9 cellular contexts compared by ENCODE assay signal in genomic region chr7:1502845-1503244, GRCh38. TPM values are rescaled to one million over a fixed set of nuclear protein-coding genes. Genes with fewer than 3 reads are reported as not detected.
DNase-seq lines count a peak whose midpoint lies in the region; ATAC-seq and TF ChIP-seq lines count a peak whose summit lies in the region.
"Had no signal": no experiment of that assay in that cellular context is flagged by ENCODE, and none has a peak within 500 bp of the region (broad histone marks: within the 10 kb centered on the region; RNA-seq: fewer than 3 reads in every experiment).

No MANE protein-coding gene starts in this region.

- WGBS in right cardiac atrium, result 86% methylated on average over 20 of the region's 20 CpGs

- H3K4me3 ChIP-seq in HEK293 (ENCODE audit: low read depth, low read length) (peak overlapping the region; percentile 89), right cardiac atrium (ENCODE audit: low read length) (no peak overlapping the region), skin epidermis (peak overlapping the region in 4 of 7 experiments; percentile 78 to 100 (median 100))

- POLR2A ChIA-PET in HEK293 (lab: Yijun Ruan, JAX) (no interaction called here), WTC11 (lab: Charles Lee) (no interaction called here)

- no peaks in the 10 kb centered on the region for H3K9me3 ChIP-seq in HEK293 (ENCODE audit: control insufficient read depth, insufficient read depth, low read depth, low read length)
- H3K9me3 ChIP-seq in right cardiac atrium (ENCODE audit: control insufficient read depth, low read length), result no peaks in the 10 kb centered on the region
- H3K9me3 ChIP-seq: pancreas had no signal

- H3K27ac ChIP-seq in HEK293 (ENCODE audit: extremely low read depth, low read depth, low read length), result no peak overlapping the region
- H3K27ac ChIP-seq in right cardiac atrium (ENCODE audit: low read length), result no peak overlapping the region
- H3K27ac ChIP-seq in skin epidermis, result no peak overlapping the region
- H3K27ac ChIP-seq: pancreas had no signal

- no peaks in the 10 kb centered on the region for H3K9me3 Mint-ChIP-seq in WTC11

- H3K36me3 ChIP-seq in HEK293 (ENCODE audit: control insufficient read depth in 2 of 2, insufficient read depth in 1 of 2, low read length in 2 of 2), result peaks cover 6 to 39% of the 10 kb centered on the region in 2 experiments; a peak in 2 of 3 replicates

- H3K27me3 Mint-ChIP-seq in WTC11 (ENCODE audit: low read depth), result no peaks in the 10 kb centered on the region

- peak overlapping the region; percentile 85 for H3K4me3 Mint-ChIP-seq in WTC11

- intact Hi-C loops in right cardiac atrium (cut with DNase I), result loop anchor here in 1 of 4 donors (10.0 kb wide), 1 partner anchor 62 kb away; no protein-coding TSS in a partner anchor

- H3K27me3 ChIP-seq in right cardiac atrium (ENCODE audit: control insufficient read depth, insufficient read depth), result no peaks in the 10 kb centered on the region
- H3K27me3 ChIP-seq: pancreas had no signal

- peak overlapping the region; percentile 36; the same call in 1 of the 2 replicates for H3K27ac Mint-ChIP-seq in WTC11

- H3K36me3 Mint-ChIP-seq in WTC11, result peaks cover 30% of the 10 kb centered on the region

- DNase-seq in WTC11 (ENCODE audit: low spot score) (no peak), right cardiac atrium (peak in 2 of 3 donors; percentile 28 to 45), HUDEP-2 (lab: John Stamatoyannopoulos, UW; ENCODE audit: unreplicated experiment in 76 of 76) (no peak)
- DNase-seq: activated effector memory CD4-positive, alpha-beta T cell treated with anti-CD3 and anti-CD28 coated beads, Interleukin-2, amount 50 U/mL, for 16 hours had no signal

- CTCF ChIA-PET in HEK293 (lab: Yijun Ruan, JAX), result interaction anchor here (0.6 to 1.1 kb wide), 2 partner anchors 17 to 71 kb away, joined by 3 read pairs; no protein-coding TSS in a partner anchor
- CTCF ChIA-PET in WTC11 (lab: Charles Lee), result interaction anchor here (1.5 to 5.2 kb wide), 3 partner anchors 29 to 57 kb away, joined by 3 to 27 read pairs (median 7); partner anchors contain the start of gene TMEM184A

- TF ChIP-seq CTCF in HEK293 (tag by site-specific recombination; IDR thresholded peaks at IDR 0.05), result no peak
- TF ChIP-seq CTCF in WTC11 (IDR thresholded peaks at IDR 0.05), result no peak

- H3K4me1 ChIP-seq in HEK293 (ENCODE audit: control insufficient read depth, insufficient read depth, low read length) (no peaks in the 10 kb centered on the region), right cardiac atrium (ENCODE audit: control insufficient read depth, insufficient read depth, low read length) (peaks cover 7% of the 10 kb centered on the region)

- ATAC-seq in WTC11 (no peak), right cardiac atrium (no peak), GM21360 (IDR thresholded peaks at IDR 0.05; ENCODE audit: unreplicated experiment) (no peak), GM18519 (IDR thresholded peaks at IDR 0.05; ENCODE audit: low FRiP score, unreplicated experiment) (no peak)
- ATAC-seq: pancreas had no signal

- peaks cover 18% of the 10 kb centered on the region for H3K4me1 Mint-ChIP-seq in WTC11

TF ChIP-seq in HEK293, 187 proteins besides CTCF, POLR2A, EP300 and RAD21:
- TF ChIP-seq SP7 (tag by site-specific recombination; IDR thresholded peaks at IDR 0.05) (no peak), ZNF354C (tag by site-specific recombination; IDR thresholded peaks at IDR 0.05; ENCODE audit: borderline replicate concordance, low read depth) (no peak), ZNF624 (tag by site-specific recombination; IDR thresholded peaks at IDR 0.05) (no peak), ZFP69B (tag by site-specific recombination; IDR thresholded peaks at IDR 0.05) (no peak), GLI2 (tag by site-specific recombination; IDR thresholded peaks at IDR 0.05; ENCODE audit: borderline replicate concordance, low read depth) (no peak), ZNF146 (tag by site-specific recombination; IDR thresholded peaks at IDR 0.05) (no peak), ZSCAN4 (tag by site-specific recombination; IDR thresholded peaks at IDR 0.05) (no peak), ZNF433 (tag by site-specific recombination; IDR thresholded peaks at IDR 0.05; ENCODE audit: low read depth) (no peak), ZNF274 (IDR thresholded peaks at IDR 0.05; ENCODE audit: low read length) (no peak), ZNF274 (tag by site-specific recombination; IDR thresholded peaks at IDR 0.05; ENCODE audit: borderline replicate concordance) (no peak), ZNF239 (tag by site-specific recombination; IDR thresholded peaks at IDR 0.05) (no peak), ZNF214 (tag by site-specific recombination; IDR thresholded peaks at IDR 0.05; ENCODE audit: borderline replicate concordance) (no peak), ZNF423 (tag by site-specific recombination; IDR thresholded peaks at IDR 0.05) (no peak), ZNF175 (tag by site-specific recombination; IDR thresholded peaks at IDR 0.05) (no peak), ZNF785 (tag by site-specific recombination; IDR thresholded peaks at IDR 0.05) (no peak), ZNF777 (tag by site-specific recombination; IDR thresholded peaks at IDR 0.05; ENCODE audit: borderline replicate concordance) (no peak), SP2 (tag by site-specific recombination; IDR thresholded peaks at IDR 0.05) (no peak)

TF ChIP-seq in WTC11, 78 proteins besides CTCF, POLR2A, EP300 and RAD21:
- TF ChIP-seq PREB (CRISPR knock-in tag; IDR thresholded peaks at IDR 0.05; ENCODE audit: borderline replicate concordance), result no peak
- no peak for TF ChIP-seq ZBTB43 (CRISPR knock-in tag; IDR thresholded peaks at IDR 0.05)
- TF ChIP-seq FOXP4 (CRISPR knock-in tag; IDR thresholded peaks at IDR 0.05), result no peak
- no peak for TF ChIP-seq ATF2 (CRISPR knock-in tag; IDR thresholded peaks at IDR 0.05; ENCODE audit: borderline replicate concordance, low read depth)
- no peak for TF ChIP-seq MXD4 (CRISPR knock-in tag; IDR thresholded peaks at IDR 0.05; ENCODE audit: borderline replicate concordance)
- TF ChIP-seq GTF2I (CRISPR knock-in tag; conservative IDR thresholded peaks at IDR 0.05), result no peak
- no peak for TF ChIP-seq ZNF263 (CRISPR knock-in tag; IDR thresholded peaks at IDR 0.05; ENCODE audit: low read depth)

RNA-seq across cellular contexts. Expression of gene INTS1, which starts 1.3 kb away (rescaled TPM):
- 143 to 161 TPM (median 150 TPM) in 3 replicates for total RNA-seq in WTC11 (2021)
- 10 to 100 TPM; 30.6 to 48.3 (median 46.3) TPM for total RNA-seq in right cardiac atrium
- 39.0 TPM for polyA plus RNA-seq in right cardiac atrium

RNA-seq across cellular contexts. Expression of gene MAFK, which starts 27.7 kb away (rescaled TPM):
- total RNA-seq in WTC11 (2021) (15.7 to 21.7 TPM (median 18.7 TPM) in 3 replicates), right cardiac atrium (10 to 100 TPM; 43.6 to 69.3 (median 55.9) TPM)
- 73.8 TPM for polyA plus RNA-seq in right cardiac atrium

RNA-seq across cellular contexts. Expression of gene MICALL2, which starts 43.6 kb away (rescaled TPM):
- total RNA-seq in WTC11 (2021) (13.6 to 15.7 TPM (median 14.1 TPM) in 3 replicates), right cardiac atrium (10 to 100 TPM in 3 of 4 donors, 1 to 10 TPM in 1; 9.7 to 18.7 (median 13.4) TPM)
- polyA plus RNA-seq in right cardiac atrium, result 13.0 TPM

RNA-seq across cellular contexts. Expression of gene TMEM184A, which starts 53.2 kb away (rescaled TPM):
- total RNA-seq in WTC11 (2021) (1.3 to 1.4 TPM (median 1.3 TPM) in 3 replicates), right cardiac atrium (under 1 TPM in 3 of 4 donors, not detected in 1; 0.26 to 0.62 (median 0.49) TPM)
- polyA plus RNA-seq in right cardiac atrium, result 0.38 TPM

Comparison
In these comparisons a context has a peak if more than half of its experiments do, and no peak if none do; other contexts are left out.
1. DNase-seq: peak in right cardiac atrium (2 of 3); none in WTC11 (single experiment) and HUDEP-2 (0 of 76).